1 cellular context compared by ENCODE assay signal in genomic region chr17:39730095-39730921, GRCh38.
TF ChIP-seq lines count a peak whose summit lies in the region.

Gene MIEN1 (minus strand): TSS chr17:39730532. CDS start chr17:39730495, 37 bp downstream.

TF ChIP-seq in K562, 482 proteins besides CTCF, POLR2A, EP300 and RAD21 (continued from another document and continues in another):
- TF ChIP-seq TRIM24 (IDR thresholded peaks at IDR 0.05) (no peak), CXXC5 (CRISPR knock-in tag; IDR thresholded peaks at IDR 0.05) (peak; percentile 84), ESRRA (IDR thresholded peaks at IDR 0.05; ENCODE audit: borderline replicate concordance, low read depth) (peak; percentile 75; the same call in 1 of the 2 replicates), SAFB (IDR thresholded peaks at IDR 0.05; ENCODE audit: borderline replicate concordance, low read depth, low read length) (0 out of 2 replicates have a peak, but pooled peaks have one; percentile 36), BRCA1 (IDR thresholded peaks at IDR 0.05) (no peak), BRCA1 (CRISPR knock-in tag; IDR thresholded peaks at IDR 0.05) (no peak), YY1 (IDR thresholded peaks at IDR 0.05; ENCODE audit: borderline replicate concordance in 1 of 3, control insufficient read depth in 1 of 3, extremely low read depth in 1 of 3, insufficient read depth in 3 of 3, insufficient read length in 1 of 3, insufficient replicate concordance in 2 of 3, low read depth in 1 of 3, low read length in 2 of 3) (peak in 1 of 3 experiments; percentile 62), KAT7 (CRISPR knock-in tag; IDR thresholded peaks at IDR 0.05; ENCODE audit: borderline replicate concordance) (peak; percentile 34; the same call in 1 of the 2 replicates), TBP (optimal IDR thresholded peaks at IDR 0.05; ENCODE audit: low read depth, low read length) (peak; percentile 50), RBM14 (IDR thresholded peaks at IDR 0.05; ENCODE audit: borderline replicate concordance, insufficient read depth, low read depth, low read length) (no peak), ZC3H4 (CRISPR knock-in tag; IDR thresholded peaks at IDR 0.05; ENCODE audit: borderline replicate concordance) (no peak), CREBBP (IDR thresholded peaks at IDR 0.05; ENCODE audit: low read depth, low read length) (no peak), SP2 (IDR thresholded peaks at IDR 0.05; ENCODE audit: extremely low read depth, low read depth, low read length, poor library complexity, severe bottlenecking) (no peak), CBFB (CRISPR knock-in tag; IDR thresholded peaks at IDR 0.05) (no peak), ZEB2 (IDR thresholded peaks at IDR 0.05) (peak; percentile 75), GATAD2A (IDR thresholded peaks at IDR 0.05) (no peak), BRD9 (IDR thresholded peaks at IDR 0.05; ENCODE audit: low read depth, partially characterized antibody) (no peak), MTA1 (IDR thresholded peaks at IDR 0.05; ENCODE audit: borderline replicate concordance) (no peak), ZNF311 (CRISPR knock-in tag; IDR thresholded peaks at IDR 0.05) (no peak), STAG1 (CRISPR knock-in tag; IDR thresholded peaks at IDR 0.05; ENCODE audit: borderline replicate concordance) (no peak), U2AF1 (optimal IDR thresholded peaks at IDR 0.05; ENCODE audit: low read depth, low read length) (no peak), ZNF589 (CRISPR knock-in tag; IDR thresholded peaks at IDR 0.05; ENCODE audit: low read depth) (no peak), SREBF2 (CRISPR knock-in tag; IDR thresholded peaks at IDR 0.05) (no peak), SRSF1 (IDR thresholded peaks at IDR 0.05; ENCODE audit: low read depth, low read length) (no peak), CTBP1 (IDR thresholded peaks at IDR 0.05; ENCODE audit: borderline replicate concordance) (peak; percentile 87), ELF2 (CRISPR knock-in tag; IDR thresholded peaks at IDR 0.05) (peak; percentile 99), SAFB2 (IDR thresholded peaks at IDR 0.05; ENCODE audit: borderline replicate concordance, low read depth, low read length, severe bottlenecking) (no peak), TCF7 (IDR thresholded peaks at IDR 0.05; ENCODE audit: borderline replicate concordance) (no peak), POLR2G (IDR thresholded peaks at IDR 0.05; ENCODE audit: low read depth, low read length) (peak; percentile 92), MYBL2 (IDR thresholded peaks at IDR 0.05; ENCODE audit: low read depth) (no peak), MYBL2 (CRISPR knock-in tag; IDR thresholded peaks at IDR 0.05; ENCODE audit: borderline replicate concordance) (no peak), ZNF717 (CRISPR knock-in tag; IDR thresholded peaks at IDR 0.05) (no peak), MXI1 (IDR thresholded peaks at IDR 0.05; ENCODE audit: low read depth, low read length) (no peak), HMGN3 (IDR thresholded peaks at IDR 0.05; ENCODE audit: borderline replicate concordance, extremely low read depth, insufficient read length, low read depth, low read length) (peak; percentile 61), SP1 (CRISPR knock-in tag; IDR thresholded peaks at IDR 0.05) (peak; percentile 98), ETS1 (conservative IDR thresholded peaks at IDR 0.05; ENCODE audit: control insufficient read depth, low read depth, low read length) (peak; percentile 74), NFIX (CRISPR knock-in tag; IDR thresholded peaks at IDR 0.05; ENCODE audit: low read depth) (no peak), CBFA2T2 (conservative IDR thresholded peaks at IDR 0.05) (peak; percentile 75), HNRNPUL1 (IDR thresholded peaks at IDR 0.05; ENCODE audit: low read length) (no peak), PHF20 (IDR thresholded peaks at IDR 0.05; ENCODE audit: partially characterized antibody) (peak; percentile 85), SIN3B (IDR thresholded peaks at IDR 0.05; ENCODE audit: low read depth) (peak; percentile 64; the same call in 1 of the 2 replicates), BHLHE40 (IDR thresholded peaks at IDR 0.05; ENCODE audit: low read length) (peak; percentile 99)
- TF ChIP-seq, protein P1, sequence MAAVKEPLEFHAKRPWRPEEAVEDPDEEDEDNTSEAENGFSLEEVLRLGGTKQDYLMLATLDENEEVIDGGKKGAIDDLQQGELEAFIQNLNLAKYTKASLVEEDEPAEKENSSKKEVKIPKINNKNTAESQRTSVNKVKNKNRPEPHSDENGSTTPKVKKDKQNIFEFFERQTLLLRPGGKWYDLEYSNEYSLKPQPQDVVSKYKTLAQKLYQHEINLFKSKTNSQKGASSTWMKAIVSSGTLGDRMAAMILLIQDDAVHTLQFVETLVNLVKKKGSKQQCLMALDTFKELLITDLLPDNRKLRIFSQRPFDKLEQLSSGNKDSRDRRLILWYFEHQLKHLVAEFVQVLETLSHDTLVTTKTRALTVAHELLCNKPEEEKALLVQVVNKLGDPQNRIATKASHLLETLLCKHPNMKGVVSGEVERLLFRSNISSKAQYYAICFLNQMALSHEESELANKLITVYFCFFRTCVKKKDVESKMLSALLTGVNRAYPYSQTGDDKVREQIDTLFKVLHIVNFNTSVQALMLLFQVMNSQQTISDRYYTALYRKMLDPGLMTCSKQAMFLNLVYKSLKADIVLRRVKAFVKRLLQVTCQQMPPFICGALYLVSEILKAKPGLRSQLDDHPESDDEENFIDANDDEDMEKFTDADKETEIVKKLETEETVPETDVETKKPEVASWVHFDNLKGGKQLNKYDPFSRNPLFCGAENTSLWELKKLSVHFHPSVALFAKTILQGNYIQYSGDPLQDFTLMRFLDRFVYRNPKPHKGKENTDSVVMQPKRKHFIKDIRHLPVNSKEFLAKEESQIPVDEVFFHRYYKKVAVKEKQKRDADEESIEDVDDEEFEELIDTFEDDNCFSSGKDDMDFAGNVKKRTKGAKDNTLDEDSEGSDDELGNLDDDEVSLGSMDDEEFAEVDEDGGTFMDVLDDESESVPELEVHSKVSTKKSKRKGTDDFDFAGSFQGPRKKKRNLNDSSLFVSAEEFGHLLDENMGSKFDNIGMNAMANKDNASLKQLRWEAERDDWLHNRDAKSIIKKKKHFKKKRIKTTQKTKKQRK (IDR thresholded peaks at IDR 0.05; ENCODE audit: borderline replicate concordance, low read depth, low read length): no peak
- TF ChIP-seq, protein P2, sequence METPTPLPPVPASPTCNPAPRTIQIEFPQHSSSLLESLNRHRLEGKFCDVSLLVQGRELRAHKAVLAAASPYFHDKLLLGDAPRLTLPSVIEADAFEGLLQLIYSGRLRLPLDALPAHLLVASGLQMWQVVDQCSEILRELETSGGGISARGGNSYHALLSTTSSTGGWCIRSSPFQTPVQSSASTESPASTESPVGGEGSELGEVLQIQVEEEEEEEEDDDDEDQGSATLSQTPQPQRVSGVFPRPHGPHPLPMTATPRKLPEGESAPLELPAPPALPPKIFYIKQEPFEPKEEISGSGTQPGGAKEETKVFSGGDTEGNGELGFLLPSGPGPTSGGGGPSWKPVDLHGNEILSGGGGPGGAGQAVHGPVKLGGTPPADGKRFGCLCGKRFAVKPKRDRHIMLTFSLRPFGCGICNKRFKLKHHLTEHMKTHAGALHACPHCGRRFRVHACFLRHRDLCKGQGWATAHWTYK (CRISPR knock-in tag; IDR thresholded peaks at IDR 0.05): no peak
- TF ChIP-seq, protein P3, sequence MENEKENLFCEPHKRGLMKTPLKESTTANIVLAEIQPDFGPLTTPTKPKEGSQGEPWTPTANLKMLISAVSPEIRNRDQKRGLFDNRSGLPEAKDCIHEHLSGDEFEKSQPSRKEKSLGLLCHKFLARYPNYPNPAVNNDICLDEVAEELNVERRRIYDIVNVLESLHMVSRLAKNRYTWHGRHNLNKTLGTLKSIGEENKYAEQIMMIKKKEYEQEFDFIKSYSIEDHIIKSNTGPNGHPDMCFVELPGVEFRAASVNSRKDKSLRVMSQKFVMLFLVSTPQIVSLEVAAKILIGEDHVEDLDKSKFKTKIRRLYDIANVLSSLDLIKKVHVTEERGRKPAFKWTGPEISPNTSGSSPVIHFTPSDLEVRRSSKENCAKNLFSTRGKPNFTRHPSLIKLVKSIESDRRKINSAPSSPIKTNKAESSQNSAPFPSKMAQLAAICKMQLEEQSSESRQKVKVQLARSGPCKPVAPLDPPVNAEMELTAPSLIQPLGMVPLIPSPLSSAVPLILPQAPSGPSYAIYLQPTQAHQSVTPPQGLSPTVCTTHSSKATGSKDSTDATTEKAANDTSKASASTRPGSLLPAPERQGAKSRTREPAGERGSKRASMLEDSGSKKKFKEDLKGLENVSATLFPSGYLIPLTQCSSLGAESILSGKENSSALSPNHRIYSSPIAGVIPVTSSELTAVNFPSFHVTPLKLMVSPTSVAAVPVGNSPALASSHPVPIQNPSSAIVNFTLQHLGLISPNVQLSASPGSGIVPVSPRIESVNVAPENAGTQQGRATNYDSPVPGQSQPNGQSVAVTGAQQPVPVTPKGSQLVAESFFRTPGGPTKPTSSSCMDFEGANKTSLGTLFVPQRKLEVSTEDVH (IDR thresholded peaks at IDR 0.05; ENCODE audit: low read depth, partially characterized antibody): peak; percentile 72
- TF ChIP-seq, protein P4, sequence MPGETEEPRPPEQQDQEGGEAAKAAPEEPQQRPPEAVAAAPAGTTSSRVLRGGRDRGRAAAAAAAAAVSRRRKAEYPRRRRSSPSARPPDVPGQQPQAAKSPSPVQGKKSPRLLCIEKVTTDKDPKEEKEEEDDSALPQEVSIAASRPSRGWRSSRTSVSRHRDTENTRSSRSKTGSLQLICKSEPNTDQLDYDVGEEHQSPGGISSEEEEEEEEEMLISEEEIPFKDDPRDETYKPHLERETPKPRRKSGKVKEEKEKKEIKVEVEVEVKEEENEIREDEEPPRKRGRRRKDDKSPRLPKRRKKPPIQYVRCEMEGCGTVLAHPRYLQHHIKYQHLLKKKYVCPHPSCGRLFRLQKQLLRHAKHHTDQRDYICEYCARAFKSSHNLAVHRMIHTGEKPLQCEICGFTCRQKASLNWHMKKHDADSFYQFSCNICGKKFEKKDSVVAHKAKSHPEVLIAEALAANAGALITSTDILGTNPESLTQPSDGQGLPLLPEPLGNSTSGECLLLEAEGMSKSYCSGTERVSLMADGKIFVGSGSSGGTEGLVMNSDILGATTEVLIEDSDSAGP (CRISPR knock-in tag; IDR thresholded peaks at IDR 0.05): no peak
- TF ChIP-seq, protein P5, sequence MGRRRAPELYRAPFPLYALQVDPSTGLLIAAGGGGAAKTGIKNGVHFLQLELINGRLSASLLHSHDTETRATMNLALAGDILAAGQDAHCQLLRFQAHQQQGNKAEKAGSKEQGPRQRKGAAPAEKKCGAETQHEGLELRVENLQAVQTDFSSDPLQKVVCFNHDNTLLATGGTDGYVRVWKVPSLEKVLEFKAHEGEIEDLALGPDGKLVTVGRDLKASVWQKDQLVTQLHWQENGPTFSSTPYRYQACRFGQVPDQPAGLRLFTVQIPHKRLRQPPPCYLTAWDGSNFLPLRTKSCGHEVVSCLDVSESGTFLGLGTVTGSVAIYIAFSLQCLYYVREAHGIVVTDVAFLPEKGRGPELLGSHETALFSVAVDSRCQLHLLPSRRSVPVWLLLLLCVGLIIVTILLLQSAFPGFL (CRISPR knock-in tag; IDR thresholded peaks at IDR 0.05): peak; percentile 89; the same call in 1 of the 2 replicates
- TF ChIP-seq, protein P6, sequence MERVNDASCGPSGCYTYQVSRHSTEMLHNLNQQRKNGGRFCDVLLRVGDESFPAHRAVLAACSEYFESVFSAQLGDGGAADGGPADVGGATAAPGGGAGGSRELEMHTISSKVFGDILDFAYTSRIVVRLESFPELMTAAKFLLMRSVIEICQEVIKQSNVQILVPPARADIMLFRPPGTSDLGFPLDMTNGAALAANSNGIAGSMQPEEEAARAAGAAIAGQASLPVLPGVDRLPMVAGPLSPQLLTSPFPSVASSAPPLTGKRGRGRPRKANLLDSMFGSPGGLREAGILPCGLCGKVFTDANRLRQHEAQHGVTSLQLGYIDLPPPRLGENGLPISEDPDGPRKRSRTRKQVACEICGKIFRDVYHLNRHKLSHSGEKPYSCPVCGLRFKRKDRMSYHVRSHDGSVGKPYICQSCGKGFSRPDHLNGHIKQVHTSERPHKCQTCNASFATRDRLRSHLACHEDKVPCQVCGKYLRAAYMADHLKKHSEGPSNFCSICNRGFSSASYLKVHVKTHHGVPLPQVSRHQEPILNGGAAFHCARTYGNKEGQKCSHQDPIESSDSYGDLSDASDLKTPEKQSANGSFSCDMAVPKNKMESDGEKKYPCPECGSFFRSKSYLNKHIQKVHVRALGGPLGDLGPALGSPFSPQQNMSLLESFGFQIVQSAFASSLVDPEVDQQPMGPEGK (CRISPR knock-in tag; IDR thresholded peaks at IDR 0.05; ENCODE audit: borderline replicate concordance): no peak
